Comparison of ENCODE assay signal across 26 cellular contexts in genomic region chr16:53908731-53909130, GRCh38.
"Had no signal": no experiment of that assay in that cellular context is flagged by ENCODE, and none has a peak within 500 bp of the region (broad histone marks: within the 10 kb centered on the region; RNA-seq: fewer than 3 reads in every experiment).

No MANE protein-coding gene starts in this region.

- DNase-seq: dorsolateral prefrontal cortex; effector CD4-positive, alpha-beta T cell; foreskin keratinocyte; heart left ventricle; kidney; mesendoderm; natural killer cell; occipital lobe; posterior cingulate gyrus; psoas muscle; right cardiac atrium; sigmoid colon; stimulated activated CD4-positive, alpha-beta T cell treated with anti-CD3 and anti-CD28 coated beads, Interleukin-2, amount 100 ng/mL, for 24 hours; stimulated activated CD4-positive, alpha-beta T cell treated with anti-CD3 and anti-CD28 coated beads, Interleukin-4, amount 100 ng/mL, for 24 hours; stimulated activated naive CD8-positive, alpha-beta T cell treated with anti-CD3 and anti-CD28 coated beads, Interleukin-15, Interleukin-2, amounts not matched to agents 100 U/mL and 50 U/mL, for 24 hours; substantia nigra; testis; upper lobe of left lung had no signal

- H3K9me3 ChIP-seq: gastroesophageal sphincter, heart left ventricle, ovary, psoas muscle, sigmoid colon, testis, tibial nerve, upper lobe of left lung had no signal

- H3K27me3 ChIP-seq: dorsolateral prefrontal cortex, foreskin keratinocyte, gastroesophageal sphincter, heart left ventricle, hepatocyte, ovary, sigmoid colon, testis, tibial nerve, upper lobe of left lung had no signal

- H3K4me2 ChIP-seq: hepatocyte had no signal

- H3K27ac ChIP-seq: dorsolateral prefrontal cortex, epithelial cell of prostate, foreskin keratinocyte, gastroesophageal sphincter, heart left ventricle, hepatocyte, ovary, psoas muscle, sigmoid colon, testis, tibial nerve, upper lobe of left lung had no signal

- H2AFZ ChIP-seq: hepatocyte had no signal

- ATAC-seq: esophagus mucosa; foreskin keratinocyte; gastroesophageal sphincter; heart left ventricle; left lobe of liver; natural killer cell; psoas muscle; right cardiac atrium; stimulated activated memory B cell treated with anti-CD40 and anti-IgM and Interleukin-4, amounts not matched to agents 10 μg/mL and 1 μg/mL and 100 μg/mL, for 72 hours; stimulated activated naive CD8-positive, alpha-beta T cell treated with anti-CD3 and anti-CD28 coated beads, Interleukin-15, Interleukin-2, amounts not matched to agents 100 U/mL and 50 U/mL, for 24 hours had no signal

- H3K36me3 ChIP-seq: heart left ventricle, ovary, sigmoid colon, upper lobe of left lung had no signal

- H3K79me2 ChIP-seq: hepatocyte had no signal

- H3K4me3 ChIP-seq: dorsolateral prefrontal cortex, gastroesophageal sphincter, heart left ventricle, hepatocyte, ovary, psoas muscle, sigmoid colon, testis, tibial nerve, upper lobe of left lung had no signal
